Comparison of ENCODE assay signal across 24 cellular contexts in genomic region chr11:71340076-71340606, GRCh38.
"Had no signal": no experiment of that assay in that cellular context is flagged by ENCODE, and none has a peak within 500 bp of the region (broad histone marks: within the 10 kb centered on the region; RNA-seq: fewer than 3 reads in every experiment).

No MANE protein-coding gene starts in this region.

- H3K4me3 Mint-ChIP-seq: activated CD4-positive, alpha-beta memory T cell treated with anti-CD3 and anti-CD28 coated beads for 36 hours; activated CD4-positive, alpha-beta T cell treated with anti-CD3 and anti-CD28 coated beads, Interleukin-2, amount 10 ng/mL, durations not matched to agents 24 days and 14 days; activated T-cell treated with anti-CD3 and anti-CD28 coated beads, Interleukin-2, amount 50 U/mL, for 24 hours; naive thymus-derived CD4-positive, alpha-beta T cell; stimulated activated memory B cell treated with anti-CD40 and anti-IgM and Interleukin-4, amounts not matched to agents 10 μg/mL and 1 μg/mL and 100 μg/mL, for 72 hours; stimulated activated naive CD8-positive, alpha-beta T cell treated with anti-CD3 and anti-CD28 coated beads, Interleukin-15, amount 100 ng/mL, for 72 hours had no signal

- H3K9me3 Mint-ChIP-seq: activated CD4-positive, alpha-beta memory T cell treated with anti-CD3 and anti-CD28 coated beads for 36 hours; activated CD4-positive, alpha-beta T cell treated with anti-CD3 and anti-CD28 coated beads, Interleukin-2, amount 10 ng/mL, durations not matched to agents 24 days and 14 days; activated naive CD4-positive, alpha-beta T cell treated with anti-CD3 and anti-CD28 coated beads, Interleukin-2, amount 50 U/mL, for 72 hours; activated T-cell treated with anti-CD3 and anti-CD28 coated beads, Interleukin-2, amount 50 U/mL, for 24 hours; stimulated activated memory B cell treated with anti-CD40 and anti-IgM and Interleukin-4, amounts not matched to agents 10 μg/mL and 1 μg/mL and 100 μg/mL, for 72 hours; stimulated activated naive CD8-positive, alpha-beta T cell treated with anti-CD3 and anti-CD28 coated beads, Interleukin-15, amount 100 ng/mL, for 72 hours had no signal

- H3K27ac Mint-ChIP-seq: activated CD4-positive, alpha-beta memory T cell treated with anti-CD3 and anti-CD28 coated beads for 36 hours; activated CD4-positive, alpha-beta T cell treated with anti-CD3 and anti-CD28 coated beads, Interleukin-2, amount 10 ng/mL, durations not matched to agents 24 days and 14 days; activated naive CD4-positive, alpha-beta T cell treated with anti-CD3 and anti-CD28 coated beads, Interleukin-2, amount 50 U/mL, for 72 hours; activated T-cell treated with anti-CD3 and anti-CD28 coated beads, Interleukin-2, amount 50 U/mL, for 24 hours; naive thymus-derived CD4-positive, alpha-beta T cell; progenitor cell of endocrine pancreas; stimulated activated memory B cell treated with anti-CD40 and anti-IgM and Interleukin-4, amounts not matched to agents 10 μg/mL and 1 μg/mL and 100 μg/mL, for 72 hours; stimulated activated naive CD8-positive, alpha-beta T cell treated with anti-CD3 and anti-CD28 coated beads, Interleukin-15, amount 100 ng/mL, for 72 hours had no signal

- DNase-seq: activated CD4-positive, alpha-beta memory T cell treated with anti-CD3 and anti-CD28 coated beads for 36 hours; activated CD4-positive, alpha-beta T cell treated with anti-CD3 and anti-CD28 coated beads, Interleukin-2, amount 10 ng/mL, durations not matched to agents 24 days and 14 days; activated CD4-positive, CD25-positive, alpha-beta regulatory T cell treated with anti-CD3 and anti-CD28 coated beads, Interleukin-2, amount 50 U/mL, for 72 hours; activated CD8-positive, alpha-beta memory T cell treated with anti-CD3 and anti-CD28 coated beads, Interleukin-2, amount 50 U/mL, for 48 hours; activated naive CD4-positive, alpha-beta T cell; activated T-cell treated with anti-CD3 and anti-CD28 coated beads, Interleukin-2, amount 50 U/mL, for 24 hours; cerebellar nuclear complex; colonic mucosa; effector CD8-positive, alpha-beta T cell; left cardiac atrium; midbrain; naive thymus-derived CD4-positive, alpha-beta T cell; right lobe of liver; stimulated activated CD4-positive, alpha-beta T cell treated with anti-CD3 and anti-CD28 coated beads, Interleukin-1b, Interleukin-23, amount 100 ng/mL, for 48 hours; stimulated activated CD4-positive, alpha-beta T cell treated with anti-CD3 and anti-CD28 coated beads, Interleukin-4, amount 100 ng/mL, for 4 hours; stimulated activated CD8-positive, alpha-beta memory T cell treated with anti-CD3 and anti-CD28 coated beads, Interleukin-4, amount 100 ng/mL, for 48 hours; stimulated activated naive CD8-positive, alpha-beta T cell treated with anti-CD3 and anti-CD28 coated beads, Interleukin-15, amount 100 ng/mL, for 72 hours; T-helper 1 cell; WERI-Rb-1 had no signal

- H3K36me3 ChIP-seq: colonic mucosa, right lobe of liver, tibial artery, WERI-Rb-1 had no signal

- H3K9me3 ChIP-seq: colonic mucosa, right lobe of liver, tibial artery had no signal

- H3K4me1 ChIP-seq: colonic mucosa, tibial artery had no signal

- H3K4me1 Mint-ChIP-seq: activated CD4-positive, alpha-beta T cell treated with anti-CD3 and anti-CD28 coated beads, Interleukin-2, amount 10 ng/mL, durations not matched to agents 24 days and 14 days; naive thymus-derived CD4-positive, alpha-beta T cell; stimulated activated naive CD8-positive, alpha-beta T cell treated with anti-CD3 and anti-CD28 coated beads, Interleukin-15, amount 100 ng/mL, for 72 hours had no signal

- H3K36me3 Mint-ChIP-seq: activated CD4-positive, alpha-beta memory T cell treated with anti-CD3 and anti-CD28 coated beads for 36 hours; activated naive CD4-positive, alpha-beta T cell treated with anti-CD3 and anti-CD28 coated beads, Interleukin-2, amount 50 U/mL, for 72 hours; naive thymus-derived CD4-positive, alpha-beta T cell; stimulated activated memory B cell treated with anti-CD40 and anti-IgM and Interleukin-4, amounts not matched to agents 10 μg/mL and 1 μg/mL and 100 μg/mL, for 72 hours had no signal

- H3K4me3 ChIP-seq: colonic mucosa, right lobe of liver had no signal

- H3K27me3 Mint-ChIP-seq: activated CD4-positive, alpha-beta T cell treated with anti-CD3 and anti-CD28 coated beads, Interleukin-2, amount 10 ng/mL, durations not matched to agents 24 days and 14 days had no signal

- H3K27ac ChIP-seq: epithelial cell of prostate, right lobe of liver, tibial artery, WERI-Rb-1 had no signal

- H3K27me3 ChIP-seq: colonic mucosa, right lobe of liver had no signal

- ATAC-seq: activated naive CD4-positive, alpha-beta T cell treated with anti-CD3 and anti-CD28 coated beads, Interleukin-2, amount 50 U/mL, for 72 hours; naive thymus-derived CD4-positive, alpha-beta T cell; right lobe of liver; stimulated activated memory B cell treated with anti-CD40 and anti-IgM and Interleukin-4, amounts not matched to agents 10 μg/mL and 1 μg/mL and 100 μg/mL, for 72 hours; stimulated activated naive CD8-positive, alpha-beta T cell treated with anti-CD3 and anti-CD28 coated beads, Interleukin-15, amount 100 ng/mL, for 72 hours had no signal
